In genomic region chr3:72118593-72118992, GRCh38 we compare ENCODE assay signal across 5 cellular contexts.
"Had no signal": no experiment of that assay in that cellular context is flagged by ENCODE, and none has a peak within 500 bp of the region (broad histone marks: within the 10 kb centered on the region; RNA-seq: fewer than 3 reads in every experiment).

No MANE protein-coding gene starts in this region.

- H3K4me3 ChIP-seq: GM23338, K562 had no signal

- ATAC-seq: GM23338, K562 had no signal

- DNase-seq: H9, HCEC 1CT, IMR-90 had no signal
